In genomic region chr3:152183473-152183872, GRCh38 we compare ENCODE assay signal across 8 cellular contexts.
DNase-seq lines count a peak whose midpoint lies in the region; ATAC-seq lines count a peak whose summit lies in the region.

No MANE protein-coding gene starts in this region.

- H3K27me3 Mint-ChIP-seq in activated T-cell treated with anti-CD3 and anti-CD28 coated beads, Interleukin-2, amount 50 U/mL, for 72 hours (ENCODE audit: low read depth) = no peaks in the 10 kb centered on the region

- peak overlapping the region; percentile 49 to 71 for H3K4me3 Mint-ChIP-seq in activated T-cell treated with anti-CD3 and anti-CD28 coated beads, Interleukin-2, amount 50 U/mL, for 72 hours

- peaks cover 73% of the 10 kb centered on the region for H3K4me1 Mint-ChIP-seq in activated T-cell treated with anti-CD3 and anti-CD28 coated beads, Interleukin-2, amount 50 U/mL, for 72 hours (ENCODE audit: low read depth)

- H3K27ac Mint-ChIP-seq in activated T-cell treated with anti-CD3 and anti-CD28 coated beads, Interleukin-2, amount 50 U/mL, for 72 hours = peak overlapping the region; percentile 51

- intact Hi-C loops in left cardiac atrium (cut with DNase I) = loop anchor here in 1 of 2 donors (5.0 to 10.0 kb wide), 2 partner anchors 261 to 289 kb away; no protein-coding TSS in a partner anchor

- no peaks in the 10 kb centered on the region for H3K36me3 Mint-ChIP-seq in activated T-cell treated with anti-CD3 and anti-CD28 coated beads, Interleukin-2, amount 50 U/mL, for 72 hours (ENCODE audit: insufficient read depth in 2 of 2)

- ATAC-seq in HG02678 (IDR thresholded peaks at IDR 0.05; ENCODE audit: unreplicated experiment) (peak; percentile 89), left cardiac atrium (peak; percentile 67 to 79)
- ATAC-seq in activated T-cell treated with anti-CD3 and anti-CD28 coated beads, Interleukin-2, amount 50 U/mL, for 72 hours (replicated peaks in 1 of 2) = peak; percentile 88 to 93

- H3K9me3 Mint-ChIP-seq in activated T-cell treated with anti-CD3 and anti-CD28 coated beads, Interleukin-2, amount 50 U/mL, for 72 hours = no peaks in the 10 kb centered on the region

- DNase-seq in NCI-H2107 treated with DMSO at 0.1 percent for 48 hours (lab: John Stamatoyannopoulos, UW; ENCODE audit: unreplicated experiment) (peak; percentile 10), NCI-H2107 (lab: John Stamatoyannopoulos, UW) (no peak), NCI-H82 treated with DMSO at 0.1 percent for 48 hours (lab: John Stamatoyannopoulos, UW; ENCODE audit: unreplicated experiment) (peak; percentile 64), left cardiac atrium (peak; percentile 43), NCI-H187 (lab: John Stamatoyannopoulos, UW) (no peak)
- DNase-seq in activated T-cell treated with anti-CD3 and anti-CD28 coated beads, Interleukin-2, amount 50 U/mL, for 72 hours = peak; percentile 58
- DNase-seq in stimulated activated CD4-positive, alpha-beta T cell treated with anti-CD3 and anti-CD28 coated beads, Interleukin-1b, Interleukin-23, amount 100 ng/mL, for 4 hours (ENCODE audit: low read depth in 2 of 2) = peak; percentile 28 to 39

Comparison
In these comparisons a context has a peak if more than half of its experiments do, and no peak if none do; other contexts are left out.
1. DNase-seq: peak in NCI-H2107 treated with DMSO at 0.1 percent for 48 hours (single experiment), NCI-H82 treated with DMSO at 0.1 percent for 48 hours (single experiment), activated T-cell treated with anti-CD3 and anti-CD28 coated beads, Interleukin-2, amount 50 U/mL, for 72 hours (2 of 2), left cardiac atrium (single experiment) and stimulated activated CD4-positive, alpha-beta T cell treated with anti-CD3 and anti-CD28 coated beads, Interleukin-1b, Interleukin-23, amount 100 ng/mL, for 4 hours (2 of 2); none in NCI-H2107 (single experiment) and NCI-H187 (0 of 2).
2. Peak in every context shown above with its lines, with median percentiles within 50 percentile points of each other: ATAC-seq.